ENCODE assay signal across 19 cellular contexts in genomic region chr14:105307052-105307727, GRCh38. TPM values are rescaled to one million over a fixed set of nuclear protein-coding genes. Genes with fewer than 3 reads are reported as not detected.
DNase-seq lines count a peak whose midpoint lies in the region; ATAC-seq, FAIRE-seq and TF ChIP-seq lines count a peak whose summit lies in the region.
"Had no signal": no experiment of that assay in that cellular context is flagged by ENCODE, and none has a peak within 500 bp of the region (broad histone marks: within the 10 kb centered on the region; RNA-seq: fewer than 3 reads in every experiment).

No MANE protein-coding gene starts in this region.

- no peak for TF ChIP-seq CTCF in activated CD8-positive, alpha-beta T cell treated with anti-CD3 and anti-CD28 coated beads for 36 hours (IDR thresholded peaks at IDR 0.05)
- TF ChIP-seq CTCF in WTC11 (IDR thresholded peaks at IDR 0.05) (no peak), osteoblast (IDR thresholded peaks at IDR 0.05; ENCODE audit: extremely low read depth, low read depth, low read length) (no peak)

- H3K4me1 Mint-ChIP-seq in activated CD8-positive, alpha-beta T cell treated with anti-CD3 and anti-CD28 coated beads for 36 hours (ENCODE audit: low read depth), result peaks cover 30% of the 10 kb centered on the region
- H3K4me1 Mint-ChIP-seq in activated CD8-positive, alpha-beta T cell treated with anti-CD3 and anti-CD28 coated beads, Interleukin-2, amount 10 ng/mL, durations not matched to agents 7 days and 5 days (ENCODE audit: low read depth), result peaks cover 32% of the 10 kb centered on the region
- H3K4me1 Mint-ChIP-seq in WTC11, result peaks cover 23% of the 10 kb centered on the region

- no peaks in the 10 kb centered on the region for H3K4me1 ChIP-seq in osteoblast (ENCODE audit: insufficient read depth, low read length)
- H3K4me1 ChIP-seq: A549, SJCRH30 had no signal

- TF ChIP-seq POLR2A in H54 (IDR thresholded peaks at IDR 0.05; ENCODE audit: low read depth, low read length), result no peak

- no peak overlapping the region for H3K4me3 ChIP-seq in osteoblast (ENCODE audit: insufficient read depth, low read length)
- H3K4me3 ChIP-seq: A549, SJCRH30 had no signal

- H3K27ac Mint-ChIP-seq in activated CD8-positive, alpha-beta T cell treated with anti-CD3 and anti-CD28 coated beads for 36 hours, result peak overlapping the region; percentile 56
- H3K27ac Mint-ChIP-seq in activated CD8-positive, alpha-beta T cell treated with anti-CD3 and anti-CD28 coated beads, Interleukin-2, amount 10 ng/mL, durations not matched to agents 7 days and 5 days, result no peak overlapping the region
- peak overlapping the region; percentile 28 for H3K27ac Mint-ChIP-seq in WTC11

- intact Hi-C loops in activated CD8-positive, alpha-beta T cell treated with anti-CD3 and anti-CD28 coated beads for 36 hours (cut with micrococcal nuclease), result no loop called here

- H3K27me3 ChIP-seq in osteoblast (ENCODE audit: insufficient read depth, low read length), result no peaks in the 10 kb centered on the region
- H3K27me3 ChIP-seq: SJCRH30 had no signal

- no peak overlapping the region for H2AFZ ChIP-seq in osteoblast (ENCODE audit: low read length)

- POLR2A ChIA-PET in activated CD8-positive, alpha-beta T cell treated with anti-CD3 and anti-CD28 coated beads for 36 hours (lab: Charles Lee), result interaction anchor here (1.0 to 1.3 kb wide), 3 partner anchors 8 to 58 kb away, joined by 3 to 4 read pairs (median 3); partner anchors contain the start of gene PACS2
- POLR2A ChIA-PET in activated CD8-positive, alpha-beta T cell treated with anti-CD3 and anti-CD28 coated beads, Interleukin-2, amount 10 ng/mL, durations not matched to agents 7 days and 5 days (lab: Charles Lee), result interaction anchor here (0.6 to 0.9 kb wide), 2 partner anchors 9 to 185 kb away, joined by 3 read pairs; no protein-coding TSS in a partner anchor
- POLR2A ChIA-PET in WTC11 (lab: Charles Lee), result no interaction called here

- H3K4me3 Mint-ChIP-seq in activated CD8-positive, alpha-beta T cell treated with anti-CD3 and anti-CD28 coated beads for 36 hours, result no peak overlapping the region
- H3K4me3 Mint-ChIP-seq in activated CD8-positive, alpha-beta T cell treated with anti-CD3 and anti-CD28 coated beads, Interleukin-2, amount 10 ng/mL, durations not matched to agents 7 days and 5 days, result no peak overlapping the region
- H3K4me3 Mint-ChIP-seq in WTC11, result no peak overlapping the region; the same call in 1 of the 2 replicates

- H3K36me3 Mint-ChIP-seq in activated CD8-positive, alpha-beta T cell treated with anti-CD3 and anti-CD28 coated beads for 36 hours (ENCODE audit: low read depth), result no peaks in the 10 kb centered on the region
- peaks cover 12% of the 10 kb centered on the region for H3K36me3 Mint-ChIP-seq in activated CD8-positive, alpha-beta T cell treated with anti-CD3 and anti-CD28 coated beads, Interleukin-2, amount 10 ng/mL, durations not matched to agents 7 days and 5 days (ENCODE audit: low read depth)
- no peaks in the 10 kb centered on the region for H3K36me3 Mint-ChIP-seq in WTC11

- H3K36me3 ChIP-seq in osteoblast (ENCODE audit: insufficient read depth, low read length), result no peaks in the 10 kb centered on the region
- H3K36me3 ChIP-seq: SJCRH30 had no signal

- ATAC-seq in activated CD8-positive, alpha-beta T cell treated with anti-CD3 and anti-CD28 coated beads for 36 hours, result peak; percentile 71
- no peak for ATAC-seq in activated CD8-positive, alpha-beta T cell treated with anti-CD3 and anti-CD28 coated beads, Interleukin-2, amount 10 ng/mL, durations not matched to agents 7 days and 5 days
- ATAC-seq in WTC11, result peak; percentile 77
- ATAC-seq: A549, PC-3 had no signal

- DNase-seq in activated CD8-positive, alpha-beta T cell treated with anti-CD3 and anti-CD28 coated beads for 36 hours, result peak; percentile 32
- no peak for DNase-seq in activated CD8-positive, alpha-beta T cell treated with anti-CD3 and anti-CD28 coated beads, Interleukin-2, amount 10 ng/mL, durations not matched to agents 7 days and 5 days
- DNase-seq in ELF-1 (ENCODE audit: low read depth, low spot score) (peak; percentile 49), WTC11 (ENCODE audit: low spot score) (no peak), osteoblast (ENCODE audit: insufficient read length, low spot score, missing footprints) (peak; percentile 50), H54 (ENCODE audit: insufficient read length, low spot score) (no peak), hypothalamus (lab: John Stamatoyannopoulos, UW) (no peak)
- DNase-seq: C1 segment of cervical spinal cord, DMS79, HCEC 1CT, MM.1S, NCI-H1092, NCI-H1436 treated with DMSO at 0.1 percent for 48 hours, NCI-H2029 treated with DMSO at 0.1 percent for 48 hours, NCI-H2171, NCI-H526, PC-3, SJCRH30 had no signal

- no peaks in the 10 kb centered on the region for H3K9me3 ChIP-seq in osteoblast (ENCODE audit: low read depth, low read length)
- H3K9me3 ChIP-seq: A549, SJCRH30 had no signal

- H4K20me1 ChIP-seq in osteoblast (ENCODE audit: insufficient read depth, low read length), result no peaks in the 10 kb centered on the region

- H3K9me3 Mint-ChIP-seq in activated CD8-positive, alpha-beta T cell treated with anti-CD3 and anti-CD28 coated beads for 36 hours, result no peaks in the 10 kb centered on the region
- no peaks in the 10 kb centered on the region for H3K9me3 Mint-ChIP-seq in activated CD8-positive, alpha-beta T cell treated with anti-CD3 and anti-CD28 coated beads, Interleukin-2, amount 10 ng/mL, durations not matched to agents 7 days and 5 days (ENCODE audit: insufficient read depth)
- H3K9me3 Mint-ChIP-seq in WTC11, result no peaks in the 10 kb centered on the region

- no peak overlapping the region for H3K4me2 ChIP-seq in osteoblast (ENCODE audit: insufficient read depth, low read length)
- H3K4me2 ChIP-seq: A549 had no signal

- CTCF ChIA-PET in activated CD8-positive, alpha-beta T cell treated with anti-CD3 and anti-CD28 coated beads for 36 hours (lab: Charles Lee), result no interaction called here
- CTCF ChIA-PET in activated CD8-positive, alpha-beta T cell treated with anti-CD3 and anti-CD28 coated beads, Interleukin-2, amount 10 ng/mL, durations not matched to agents 7 days and 5 days (lab: Charles Lee), result interaction anchor here (1.0 kb wide), 1 partner anchor 217 kb away, joined by 3 read pairs; no protein-coding TSS in a partner anchor
- CTCF ChIA-PET in WTC11 (lab: Charles Lee), result interaction anchor here (1.2 kb wide), 1 partner anchor 45 kb away, joined by 5 read pairs; no protein-coding TSS in a partner anchor

- H3K79me2 ChIP-seq in osteoblast (ENCODE audit: insufficient read depth, low read length), result no peaks in the 10 kb centered on the region

- H3K27me3 Mint-ChIP-seq in activated CD8-positive, alpha-beta T cell treated with anti-CD3 and anti-CD28 coated beads for 36 hours, result no peaks in the 10 kb centered on the region
- H3K27me3 Mint-ChIP-seq in activated CD8-positive, alpha-beta T cell treated with anti-CD3 and anti-CD28 coated beads, Interleukin-2, amount 10 ng/mL, durations not matched to agents 7 days and 5 days (ENCODE audit: low read depth), result no peaks in the 10 kb centered on the region
- H3K27me3 Mint-ChIP-seq in WTC11 (ENCODE audit: low read depth), result peaks cover 24% of the 10 kb centered on the region

- H3K27ac ChIP-seq in osteoblast (ENCODE audit: low read depth, low read length), result no peak overlapping the region
- H3K27ac ChIP-seq: A549, SJCRH30 had no signal

- no peak for FAIRE-seq in H54 (lab: Jason Lieb, UNC)
- FAIRE-seq: A549 had no signal

TF ChIP-seq in WTC11, 78 proteins besides CTCF, POLR2A, EP300 and RAD21 (continues in another document):
- no peak for TF ChIP-seq TEAD4 (CRISPR knock-in tag; IDR thresholded peaks at IDR 0.05)
- TF ChIP-seq ERG (CRISPR knock-in tag; IDR thresholded peaks at IDR 0.05), result no peak
- no peak for TF ChIP-seq PRRX2 (CRISPR knock-in tag; IDR thresholded peaks at IDR 0.05)
- no peak for TF ChIP-seq ZNF121 (CRISPR knock-in tag; IDR thresholded peaks at IDR 0.05)
- no peak for TF ChIP-seq TP53 (CRISPR knock-in tag; IDR thresholded peaks at IDR 0.05)
- no peak for TF ChIP-seq SOX15 (CRISPR knock-in tag; IDR thresholded peaks at IDR 0.05)
- TF ChIP-seq HMGA2 (CRISPR knock-in tag; IDR thresholded peaks at IDR 0.05), result no peak
- no peak for TF ChIP-seq USF1 (CRISPR knock-in tag; IDR thresholded peaks at IDR 0.05)
- TF ChIP-seq ZBTB21 (CRISPR knock-in tag; IDR thresholded peaks at IDR 0.05; ENCODE audit: borderline replicate concordance), result no peak

RNA-seq across cellular contexts. Expression of gene BRF1, which starts 6.4 kb away (rescaled TPM):
- 10 to 100 TPM; 25.3 to 26.6 TPM for total RNA-seq in activated CD8-positive, alpha-beta T cell treated with anti-CD3 and anti-CD28 coated beads for 36 hours
- total RNA-seq in activated CD8-positive, alpha-beta T cell treated with anti-CD3 and anti-CD28 coated beads, Interleukin-2, amount 10 ng/mL, durations not matched to agents 7 days and 5 days, result 10 to 100 TPM; 42.1 to 44.7 TPM
- total RNA-seq in WTC11 (2021), result 23.9 to 26.5 TPM (median 26.4 TPM) in 3 replicates
- total RNA-seq in osteoblast, result 33.6 and 34.4 TPM in 2 replicates

RNA-seq across cellular contexts. Expression of gene PACS2, which starts 7.4 kb away (rescaled TPM):
- 10 to 100 TPM; 26.7 to 30.4 TPM for total RNA-seq in activated CD8-positive, alpha-beta T cell treated with anti-CD3 and anti-CD28 coated beads for 36 hours
- total RNA-seq in activated CD8-positive, alpha-beta T cell treated with anti-CD3 and anti-CD28 coated beads, Interleukin-2, amount 10 ng/mL, durations not matched to agents 7 days and 5 days, result 10 to 100 TPM; 32.9 to 38.5 TPM
- total RNA-seq in WTC11 (2021) (90.7 to 100 TPM (median 98.0 TPM) in 3 replicates), osteoblast (81.1 and 81.3 TPM in 2 replicates)

RNA-seq across cellular contexts. Expression of gene BTBD6, which starts 58.9 kb away (rescaled TPM):
- total RNA-seq in activated CD8-positive, alpha-beta T cell treated with anti-CD3 and anti-CD28 coated beads for 36 hours, result 10 to 100 TPM; 24.7 to 26.7 TPM
- total RNA-seq in activated CD8-positive, alpha-beta T cell treated with anti-CD3 and anti-CD28 coated beads, Interleukin-2, amount 10 ng/mL, durations not matched to agents 7 days and 5 days, result 10 to 100 TPM; 53.7 to 59.8 TPM
- total RNA-seq in WTC11 (2021), result 7.8 to 10.0 TPM (median 8.3 TPM) in 3 replicates
- 54.3 and 60.1 TPM in 2 replicates for total RNA-seq in osteoblast
- total RNA-seq: SJCRH30 had no signal

Comparison
In these comparisons a context has a peak if more than half of its experiments do, and no peak if none do; other contexts are left out.
1. DNase-seq: peak in activated CD8-positive, alpha-beta T cell treated with anti-CD3 and anti-CD28 coated beads for 36 hours (single experiment), ELF-1 (single experiment) and osteoblast (single experiment); none in activated CD8-positive, alpha-beta T cell treated with anti-CD3 and anti-CD28 coated beads, Interleukin-2, amount 10 ng/mL, durations not matched to agents 7 days and 5 days (single experiment), WTC11 (single experiment), H54 (single experiment) and hypothalamus (0 of 51).